In genomic region chr7:116697761-116698160, GRCh38 we compare ENCODE assay signal across 24 cellular contexts. TPM values are rescaled to one million over a fixed set of nuclear protein-coding genes. Genes with fewer than 3 reads are reported as not detected.
"Had no signal": no experiment of that assay in that cellular context is flagged by ENCODE, and none has a peak within 500 bp of the region (broad histone marks: within the 10 kb centered on the region; RNA-seq: fewer than 3 reads in every experiment).

No MANE protein-coding gene starts in this region.

- H3K27me3 ChIP-seq: esophagus squamous epithelium, gastroesophageal sphincter, heart left ventricle, sigmoid colon, tibial artery had no signal

- DNase-seq: activated B cell treated with CpG ODN at 0.5 μM for 24 hours; activated CD4-positive, alpha-beta T cell treated with anti-CD3 and anti-CD28 coated beads for 36 hours; activated CD4-positive, alpha-beta T cell treated with anti-CD3 and anti-CD28 coated beads, Interleukin-2, amount 50 U/mL, for 48 hours; activated naive CD4-positive, alpha-beta T cell treated with Interleukin-2 at 50 U/mL for 16 hours; activated naive CD8-positive, alpha-beta T cell treated with anti-CD3 and anti-CD28 coated beads for 36 hours; activated T-cell treated with anti-CD3 and anti-CD28 coated beads, Interleukin-2, amount 50 U/mL, for 48 hours; cerebellar nuclear complex; esophagus squamous epithelium; heart left ventricle; islet precursor cell; lower lobe of right lung; nucleus accumbens; posterior cingulate gyrus; retina; sigmoid colon; spleen; stimulated activated CD4-positive, alpha-beta T cell treated with anti-CD3 and anti-CD28 coated beads, Interleukin-4, amount 100 ng/mL, for 4 hours; stimulated activated naive CD8-positive, alpha-beta T cell treated with anti-CD3 and anti-CD28 coated beads, Interleukin-15, Interleukin-2, amounts not matched to agents 100 U/mL and 50 U/mL, for 24 hours; T1000; tibial artery had no signal

- H3K9me3 ChIP-seq: esophagus squamous epithelium, gastroesophageal sphincter, heart left ventricle, lower lobe of right lung, sigmoid colon, spleen, tibial artery had no signal

- H3K4me1 ChIP-seq: gastroesophageal sphincter, lower lobe of right lung, tibial artery had no signal

- H3K27ac ChIP-seq: coronary artery, gastroesophageal sphincter, heart left ventricle, lower lobe of right lung, sigmoid colon, spleen, tibial artery had no signal

- H3K4me3 ChIP-seq: coronary artery, esophagus squamous epithelium, gastroesophageal sphincter, heart left ventricle, lower lobe of right lung, sigmoid colon, spleen, tibial artery had no signal

- H3K36me3 Mint-ChIP-seq: activated naive CD8-positive, alpha-beta T cell treated with anti-CD3 and anti-CD28 coated beads for 36 hours had no signal

- H3K9me3 Mint-ChIP-seq: activated B cell treated with CpG ODN at 0.5 μM for 24 hours; activated naive CD8-positive, alpha-beta T cell treated with anti-CD3 and anti-CD28 coated beads for 36 hours; T-helper 1 cell treated with Interleukin-12 subunit alpha and Interleukin-12 subunit beta and Interleukin-4 antibody, amounts not matched to agents 30 μg/mL and 1 μg/mL, for 36 hours had no signal

- ATAC-seq: activated CD4-positive, alpha-beta T cell treated with anti-CD3 and anti-CD28 coated beads for 36 hours; gastroesophageal sphincter; heart left ventricle; lower lobe of right lung; stimulated activated naive CD8-positive, alpha-beta T cell treated with anti-CD3 and anti-CD28 coated beads, Interleukin-15, Interleukin-2, amounts not matched to agents 100 U/mL and 50 U/mL, for 24 hours had no signal

- H3K27ac Mint-ChIP-seq: activated B cell treated with CpG ODN at 0.5 μM for 24 hours; activated CD4-positive, alpha-beta T cell treated with anti-CD3 and anti-CD28 coated beads for 36 hours; activated naive CD8-positive, alpha-beta T cell treated with anti-CD3 and anti-CD28 coated beads for 36 hours; T-helper 1 cell treated with Interleukin-12 subunit alpha and Interleukin-12 subunit beta and Interleukin-4 antibody, amounts not matched to agents 30 μg/mL and 1 μg/mL, for 36 hours had no signal

- H3K4me3 Mint-ChIP-seq: activated B cell treated with CpG ODN at 0.5 μM for 24 hours; activated CD4-positive, alpha-beta T cell treated with anti-CD3 and anti-CD28 coated beads for 36 hours; activated naive CD8-positive, alpha-beta T cell treated with anti-CD3 and anti-CD28 coated beads for 36 hours; T-helper 1 cell treated with Interleukin-12 subunit alpha and Interleukin-12 subunit beta and Interleukin-4 antibody, amounts not matched to agents 30 μg/mL and 1 μg/mL, for 36 hours had no signal

- H3K36me3 ChIP-seq: esophagus squamous epithelium, gastroesophageal sphincter, heart left ventricle, lower lobe of right lung, sigmoid colon, spleen, tibial artery had no signal

RNA-seq across cellular contexts. Expression of gene MET, which starts 25.8 kb away (rescaled TPM):
- polyA plus RNA-seq: neural cell had no signal
